1 cellular context compared by ENCODE assay signal in the genomic region with DNA sequence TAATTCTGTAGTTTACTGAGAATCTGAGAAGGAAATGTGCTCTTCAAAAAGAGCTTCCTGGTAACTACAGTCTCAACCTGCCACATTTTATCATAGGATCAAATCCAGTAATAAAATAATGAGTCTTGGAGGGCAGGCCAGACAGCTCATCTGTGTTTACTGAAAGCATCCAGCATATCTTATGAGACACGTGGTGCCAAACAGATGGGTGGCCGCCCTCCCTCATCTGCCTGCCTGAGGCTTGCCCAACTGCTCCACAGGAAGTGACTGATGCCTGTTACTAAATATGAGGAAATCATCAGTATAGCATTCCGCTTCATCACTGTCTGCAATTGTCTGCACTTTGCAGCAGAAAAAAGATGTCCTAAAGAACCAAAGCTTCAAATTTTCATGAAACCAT.
TF ChIP-seq lines count a peak whose summit lies in the region.

No MANE protein-coding gene starts in this region.

TF ChIP-seq in GM23338, 12 proteins besides CTCF, POLR2A, EP300 and RAD21 (continued from another document):
- TF ChIP-seq, protein P1, sequence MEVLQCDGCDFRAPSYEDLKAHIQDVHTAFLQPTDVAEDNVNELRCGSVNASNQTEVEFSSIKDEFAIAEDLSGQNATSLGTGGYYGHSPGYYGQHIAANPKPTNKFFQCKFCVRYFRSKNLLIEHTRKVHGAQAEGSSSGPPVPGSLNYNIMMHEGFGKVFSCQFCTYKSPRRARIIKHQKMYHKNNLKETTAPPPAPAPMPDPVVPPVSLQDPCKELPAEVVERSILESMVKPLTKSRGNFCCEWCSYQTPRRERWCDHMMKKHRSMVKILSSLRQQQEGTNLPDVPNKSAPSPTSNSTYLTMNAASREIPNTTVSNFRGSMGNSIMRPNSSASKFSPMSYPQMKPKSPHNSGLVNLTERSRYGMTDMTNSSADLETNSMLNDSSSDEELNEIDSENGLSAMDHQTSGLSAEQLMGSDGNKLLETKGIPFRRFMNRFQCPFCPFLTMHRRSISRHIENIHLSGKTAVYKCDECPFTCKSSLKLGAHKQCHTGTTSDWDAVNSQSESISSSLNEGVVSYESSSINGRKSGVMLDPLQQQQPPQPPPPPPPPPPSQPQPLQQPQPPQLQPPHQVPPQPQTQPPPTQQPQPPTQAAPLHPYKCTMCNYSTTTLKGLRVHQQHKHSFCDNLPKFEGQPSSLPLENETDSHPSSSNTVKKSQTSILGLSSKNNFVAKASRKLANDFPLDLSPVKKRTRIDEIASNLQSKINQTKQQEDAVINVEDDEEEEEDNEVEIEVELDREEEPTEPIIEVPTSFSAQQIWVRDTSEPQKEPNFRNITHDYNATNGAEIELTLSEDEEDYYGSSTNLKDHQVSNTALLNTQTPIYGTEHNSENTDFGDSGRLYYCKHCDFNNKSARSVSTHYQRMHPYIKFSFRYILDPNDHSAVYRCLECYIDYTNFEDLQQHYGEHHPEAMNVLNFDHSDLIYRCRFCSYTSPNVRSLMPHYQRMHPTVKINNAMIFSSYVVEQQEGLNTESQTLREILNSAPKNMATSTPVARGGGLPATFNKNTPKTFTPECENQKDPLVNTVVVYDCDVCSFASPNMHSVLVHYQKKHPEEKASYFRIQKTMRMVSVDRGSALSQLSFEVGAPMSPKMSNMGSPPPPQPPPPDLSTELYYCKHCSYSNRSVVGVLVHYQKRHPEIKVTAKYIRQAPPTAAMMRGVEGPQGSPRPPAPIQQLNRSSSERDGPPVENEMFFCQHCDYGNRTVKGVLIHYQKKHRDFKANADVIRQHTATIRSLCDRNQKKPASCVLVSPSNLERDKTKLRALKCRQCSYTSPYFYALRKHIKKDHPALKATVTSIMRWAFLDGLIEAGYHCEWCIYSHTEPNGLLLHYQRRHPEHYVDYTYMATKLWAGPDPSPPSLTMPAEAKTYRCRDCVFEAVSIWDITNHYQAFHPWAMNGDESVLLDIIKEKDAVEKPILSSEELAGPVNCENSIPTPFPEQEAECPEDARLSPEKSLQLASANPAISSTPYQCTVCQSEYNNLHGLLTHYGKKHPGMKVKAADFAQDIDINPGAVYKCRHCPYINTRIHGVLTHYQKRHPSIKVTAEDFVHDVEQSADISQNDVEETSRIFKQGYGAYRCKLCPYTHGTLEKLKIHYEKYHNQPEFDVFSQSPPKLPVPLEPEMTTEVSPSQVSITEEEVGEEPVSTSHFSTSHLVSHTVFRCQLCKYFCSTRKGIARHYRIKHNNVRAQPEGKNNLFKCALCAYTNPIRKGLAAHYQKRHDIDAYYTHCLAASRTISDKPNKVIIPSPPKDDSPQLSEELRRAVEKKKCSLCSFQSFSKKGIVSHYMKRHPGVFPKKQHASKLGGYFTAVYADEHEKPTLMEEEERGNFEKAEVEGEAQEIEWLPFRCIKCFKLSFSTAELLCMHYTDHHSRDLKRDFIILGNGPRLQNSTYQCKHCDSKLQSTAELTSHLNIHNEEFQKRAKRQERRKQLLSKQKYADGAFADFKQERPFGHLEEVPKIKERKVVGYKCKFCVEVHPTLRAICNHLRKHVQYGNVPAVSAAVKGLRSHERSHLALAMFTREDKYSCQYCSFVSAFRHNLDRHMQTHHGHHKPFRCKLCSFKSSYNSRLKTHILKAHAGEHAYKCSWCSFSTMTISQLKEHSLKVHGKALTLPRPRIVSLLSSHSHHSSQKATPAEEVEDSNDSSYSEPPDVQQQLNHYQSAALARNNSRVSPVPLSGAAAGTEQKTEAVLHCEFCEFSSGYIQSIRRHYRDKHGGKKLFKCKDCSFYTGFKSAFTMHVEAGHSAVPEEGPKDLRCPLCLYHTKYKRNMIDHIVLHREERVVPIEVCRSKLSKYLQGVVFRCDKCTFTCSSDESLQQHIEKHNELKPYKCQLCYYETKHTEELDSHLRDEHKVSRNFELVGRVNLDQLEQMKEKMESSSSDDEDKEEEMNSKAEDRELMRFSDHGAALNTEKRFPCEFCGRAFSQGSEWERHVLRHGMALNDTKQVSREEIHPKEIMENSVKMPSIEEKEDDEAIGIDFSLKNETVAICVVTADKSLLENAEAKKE (CRISPR knock-in tag; IDR thresholded peaks at IDR 0.05), result no peak
- TF ChIP-seq EZH2 (IDR thresholded peaks at IDR 0.05; ENCODE audit: low read depth, unreplicated experiment) (no peak), CREB1 (CRISPR knock-in tag; IDR thresholded peaks at IDR 0.05; ENCODE audit: low read depth) (no peak), EZH2phosphoT487 (IDR thresholded peaks at IDR 0.05; ENCODE audit: unreplicated experiment) (no peak), ZNF331 (CRISPR knock-in tag; IDR thresholded peaks at IDR 0.05; ENCODE audit: low read depth) (no peak), STAT1 (IDR thresholded peaks at IDR 0.05; ENCODE audit: unreplicated experiment) (no peak)
- TF ChIP-seq, protein P2, sequence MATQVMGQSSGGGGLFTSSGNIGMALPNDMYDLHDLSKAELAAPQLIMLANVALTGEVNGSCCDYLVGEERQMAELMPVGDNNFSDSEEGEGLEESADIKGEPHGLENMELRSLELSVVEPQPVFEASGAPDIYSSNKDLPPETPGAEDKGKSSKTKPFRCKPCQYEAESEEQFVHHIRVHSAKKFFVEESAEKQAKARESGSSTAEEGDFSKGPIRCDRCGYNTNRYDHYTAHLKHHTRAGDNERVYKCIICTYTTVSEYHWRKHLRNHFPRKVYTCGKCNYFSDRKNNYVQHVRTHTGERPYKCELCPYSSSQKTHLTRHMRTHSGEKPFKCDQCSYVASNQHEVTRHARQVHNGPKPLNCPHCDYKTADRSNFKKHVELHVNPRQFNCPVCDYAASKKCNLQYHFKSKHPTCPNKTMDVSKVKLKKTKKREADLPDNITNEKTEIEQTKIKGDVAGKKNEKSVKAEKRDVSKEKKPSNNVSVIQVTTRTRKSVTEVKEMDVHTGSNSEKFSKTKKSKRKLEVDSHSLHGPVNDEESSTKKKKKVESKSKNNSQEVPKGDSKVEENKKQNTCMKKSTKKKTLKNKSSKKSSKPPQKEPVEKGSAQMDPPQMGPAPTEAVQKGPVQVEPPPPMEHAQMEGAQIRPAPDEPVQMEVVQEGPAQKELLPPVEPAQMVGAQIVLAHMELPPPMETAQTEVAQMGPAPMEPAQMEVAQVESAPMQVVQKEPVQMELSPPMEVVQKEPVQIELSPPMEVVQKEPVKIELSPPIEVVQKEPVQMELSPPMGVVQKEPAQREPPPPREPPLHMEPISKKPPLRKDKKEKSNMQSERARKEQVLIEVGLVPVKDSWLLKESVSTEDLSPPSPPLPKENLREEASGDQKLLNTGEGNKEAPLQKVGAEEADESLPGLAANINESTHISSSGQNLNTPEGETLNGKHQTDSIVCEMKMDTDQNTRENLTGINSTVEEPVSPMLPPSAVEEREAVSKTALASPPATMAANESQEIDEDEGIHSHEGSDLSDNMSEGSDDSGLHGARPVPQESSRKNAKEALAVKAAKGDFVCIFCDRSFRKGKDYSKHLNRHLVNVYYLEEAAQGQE (IDR thresholded peaks at IDR 0.05; ENCODE audit: unreplicated experiment), result no peak
